Comparison of ENCODE assay signal across 8 cellular contexts in the genomic region with DNA sequence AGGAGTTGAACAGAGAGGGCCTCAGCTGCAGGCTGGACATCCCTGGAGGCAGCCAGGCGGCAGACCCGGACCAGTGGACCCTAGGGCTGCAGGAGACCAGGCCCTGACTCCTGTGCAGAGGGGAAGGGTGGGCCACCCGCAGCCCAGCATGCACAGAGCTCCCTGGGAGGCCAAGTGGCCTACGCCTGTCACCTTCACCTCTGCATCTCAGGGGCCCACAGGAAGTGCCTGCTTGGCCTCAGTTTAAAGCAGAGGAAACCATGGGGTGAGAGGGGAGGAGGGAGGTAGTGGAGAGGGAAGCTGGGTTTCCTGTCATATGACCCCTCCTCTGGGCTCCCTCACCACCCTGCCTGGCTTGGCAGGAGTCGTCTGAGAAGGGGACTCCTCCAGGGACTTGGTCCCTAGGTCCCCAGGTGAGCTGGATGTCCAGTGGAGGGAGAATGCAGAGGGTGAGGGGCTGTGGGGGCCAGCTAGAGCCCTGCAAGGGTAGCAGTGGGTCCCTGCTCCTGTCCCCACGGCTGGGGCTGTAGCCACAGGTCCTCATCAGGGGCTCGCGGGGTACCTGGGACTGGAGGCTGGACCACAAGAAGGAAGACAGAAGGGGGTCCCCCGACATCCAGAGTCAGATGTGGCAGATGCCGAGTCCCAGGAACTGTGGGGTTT. TPM values are rescaled to one million over a fixed set of nuclear protein-coding genes. Genes with fewer than 3 reads are reported as not detected.
DNase-seq lines count a peak whose midpoint lies in the region; ATAC-seq and TF ChIP-seq lines count a peak whose summit lies in the region.

A gene with protein sequence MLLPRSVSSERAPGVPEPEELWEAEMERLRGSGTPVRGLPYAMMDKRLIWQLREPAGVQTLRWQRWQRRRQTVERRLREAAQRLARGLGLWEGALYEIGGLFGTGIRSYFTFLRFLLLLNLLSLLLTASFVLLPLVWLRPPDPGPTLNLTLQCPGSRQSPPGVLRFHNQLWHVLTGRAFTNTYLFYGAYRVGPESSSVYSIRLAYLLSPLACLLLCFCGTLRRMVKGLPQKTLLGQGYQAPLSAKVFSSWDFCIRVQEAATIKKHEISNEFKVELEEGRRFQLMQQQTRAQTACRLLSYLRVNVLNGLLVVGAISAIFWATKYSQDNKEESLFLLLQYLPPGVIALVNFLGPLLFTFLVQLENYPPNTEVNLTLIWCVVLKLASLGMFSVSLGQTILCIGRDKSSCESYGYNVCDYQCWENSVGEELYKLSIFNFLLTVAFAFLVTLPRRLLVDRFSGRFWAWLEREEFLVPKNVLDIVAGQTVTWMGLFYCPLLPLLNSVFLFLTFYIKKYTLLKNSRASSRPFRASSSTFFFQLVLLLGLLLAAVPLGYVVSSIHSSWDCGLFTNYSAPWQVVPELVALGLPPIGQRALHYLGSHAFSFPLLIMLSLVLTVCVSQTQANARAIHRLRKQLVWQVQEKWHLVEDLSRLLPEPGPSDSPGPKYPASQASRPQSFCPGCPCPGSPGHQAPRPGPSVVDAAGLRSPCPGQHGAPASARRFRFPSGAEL (plus strand): TSS at position 333 of the 663 bp plus-strand sequence. CDS start 818 bp downstream, outside the sequence.

- H3K27ac ChIP-seq in esophagus squamous epithelium, result peak within 1 kb of the TSS; percentile 80 to 88 (median 86)

- peaks cover 0 to 18% (median 0%) of the 10 kb centered on the region in 4 donors for H3K27me3 ChIP-seq in esophagus squamous epithelium

- in situ Hi-C loops in GM13976 (cut with MboI; ENCODE audit: low sequenced_read_pairs, unreplicated experiment), result no loop called here

- H3K36me3 ChIP-seq in esophagus squamous epithelium, result peaks cover 0 to 9% (median 0%) of the 10 kb centered on the region in 3 donors

- DNase-seq in Jurkat, Clone E6-1 (ENCODE audit: low read depth, low spot score), result peak; percentile 97
- peak; percentile 65 for DNase-seq in activated CD4-positive, alpha-beta T cell treated with anti-CD3 and anti-CD28 coated beads, Interleukin-2, amount 50 U/mL, for 1 hour
- DNase-seq in esophagus squamous epithelium (lab: John Stamatoyannopoulos, UW) (no peak), GM13976 (ENCODE audit: low spot score) (no peak), dedifferentiated amniotic fluid mesenchymal stem cell (ENCODE audit: extremely low spot score) (no peak)
- DNase-seq in stimulated activated CD4-positive, alpha-beta T cell treated with anti-CD3 and anti-CD28 coated beads, Interleukin-15, amount 100 ng/mL, for 48 hours (ENCODE audit: low read depth in 2 of 2), result peak; percentile 62 to 64

- no peak for TF ChIP-seq CTCF in esophagus squamous epithelium (IDR thresholded peaks at IDR 0.05)
- no peak for TF ChIP-seq CTCF in GM13976 (IDR thresholded peaks at IDR 0.05; ENCODE audit: borderline replicate concordance, control extremely low read depth, extremely low read depth, insufficient read depth, missing control alignments)

- intact Hi-C loops in esophagus squamous epithelium (cut with DNase I), result no loop called here

- no peak for ATAC-seq in HG03469 (IDR thresholded peaks at IDR 0.05; ENCODE audit: unreplicated experiment)

- H3K4me3 ChIP-seq in GM08714 (ENCODE audit: low read length) (peak within 1 kb of the TSS; percentile 60; the same call in 1 of the 2 replicates), esophagus squamous epithelium (peak within 1 kb of the TSS; percentile 33 to 67 (median 48))
- peak within 1 kb of the TSS; percentile 85 for H3K4me3 ChIP-seq in Jurkat, Clone E6-1 (ENCODE audit: low read length)

- TF ChIP-seq POLR2A in esophagus squamous epithelium (IDR thresholded peaks at IDR 0.05), result peak in 1 of 4 donors; percentile 52

- peaks cover 59 to 90% (median 68%) of the 10 kb centered on the region in 3 donors for H3K4me1 ChIP-seq in esophagus squamous epithelium

- no peaks in the 10 kb centered on the region for H3K9me3 ChIP-seq in esophagus squamous epithelium

- WGBS in esophagus squamous epithelium, 2 donors, result 50 to 60% methylated on average over 5 to 6 of the region's 10 CpGs

RNA-seq across cellular contexts. Expression of the gene that starts here (rescaled TPM):
- 73.5 TPM for polyA plus RNA-seq in Jurkat, Clone E6-1 (2012; ENCODE audit: insufficient read depth, insufficient read length)
- total RNA-seq in esophagus squamous epithelium, result 1 to 10 TPM in 3 of 4 donors, under 1 TPM in 1; 1.00 to 5.7 (median 1.5) TPM

Comparison
In these comparisons a context has a peak if more than half of its experiments do, and no peak if none do; other contexts are left out.
1. DNase-seq: peak in Jurkat, Clone E6-1 (single experiment), activated CD4-positive, alpha-beta T cell treated with anti-CD3 and anti-CD28 coated beads, Interleukin-2, amount 50 U/mL, for 1 hour (single experiment) and stimulated activated CD4-positive, alpha-beta T cell treated with anti-CD3 and anti-CD28 coated beads, Interleukin-15, amount 100 ng/mL, for 48 hours (2 of 2); none in esophagus squamous epithelium (single experiment), GM13976 (single experiment) and dedifferentiated amniotic fluid mesenchymal stem cell (single experiment).
2. Peak in every context shown above with its lines, with median percentiles within 50 percentile points of each other: H3K4me3 ChIP-seq.